ENCODE assay signal across 8 cellular contexts in genomic region chr12:27524839-27525238, GRCh38. TPM values are rescaled to one million over a fixed set of nuclear protein-coding genes. Genes with fewer than 3 reads are reported as not detected.
DNase-seq lines count a peak whose midpoint lies in the region; ATAC-seq and TF ChIP-seq lines count a peak whose summit lies in the region.

No MANE protein-coding gene starts in this region.

- TF ChIP-seq POLR2A in ovary (IDR thresholded peaks at IDR 0.05) = no peak

- H3K27me3 ChIP-seq in fibroblast of lung (ENCODE audit: control insufficient read depth, insufficient read depth, low read length) (no peaks in the 10 kb centered on the region), ovary (no peaks in the 10 kb centered on the region)

- no peak overlapping the region for H2AFZ ChIP-seq in fibroblast of lung (ENCODE audit: low read length)

- peaks cover 53% of the 10 kb centered on the region for H3K79me2 ChIP-seq in fibroblast of lung (ENCODE audit: control insufficient read depth, insufficient read depth, low read length)

- intact Hi-C loops in ovary (cut with DNase I) = loop anchor here in 3 of 4 donors (10.0 kb wide), 3 partner anchors 60 to 100 kb away; no protein-coding TSS in a partner anchor

- WGBS in ovary, 3 donors = 0 to 1% (median 1%) methylated on average over 9 of the region's 9 CpGs

- H3K36me3 ChIP-seq in SK-N-MC (ENCODE audit: insufficient read depth, low read length) = no peaks in the 10 kb centered on the region
- H3K36me3 ChIP-seq in fibroblast of lung (ENCODE audit: control insufficient read depth, insufficient read depth, low read length) = no peaks in the 10 kb centered on the region
- no peaks in the 10 kb centered on the region for H3K36me3 ChIP-seq in ovary

- no peaks in the 10 kb centered on the region for H4K20me1 ChIP-seq in fibroblast of lung (ENCODE audit: control insufficient read depth, extremely low read depth, insufficient read depth, low read length)

- TF ChIP-seq CTCF in fibroblast of lung (conservative IDR thresholded peaks at IDR 0.05 in 1 of 2, IDR thresholded peaks at IDR 0.05 in 1 of 2; ENCODE audit: low read depth in 1 of 2, low read length in 2 of 2) = peak in 1 of 2 donors; percentile 4
- TF ChIP-seq CTCF in ovary (IDR thresholded peaks at IDR 0.05) = peak in 1 of 3 donors; percentile 19

- H3K27ac ChIP-seq in SK-N-MC (no peak overlapping the region), fibroblast of lung (ENCODE audit: insufficient read depth, low read length) (peak overlapping the region; percentile 89), ovary (peak overlapping the region in 1 of 2 donors; percentile 92)

- ATAC-seq in HG02610 (IDR thresholded peaks at IDR 0.05; ENCODE audit: unreplicated experiment) = no peak

- peaks cover 6% of the 10 kb centered on the region for H3K4me1 ChIP-seq in fibroblast of lung (ENCODE audit: control insufficient read depth, extremely low read depth, insufficient read depth, low read length)
- H3K4me1 ChIP-seq in ovary (ENCODE audit: insufficient read depth) = peaks cover 31% of the 10 kb centered on the region

- H3K9ac ChIP-seq in SK-N-MC (ENCODE audit: insufficient read length) (peak overlapping the region; percentile 80), fibroblast of lung (ENCODE audit: insufficient read depth, low read length) (peak overlapping the region; percentile 79)

- DNase-seq in DMS 273 (lab: John Stamatoyannopoulos, UW; ENCODE audit: unreplicated experiment) (peak; percentile 18), DMS 273 treated with DMSO at 0.1 percent for 48 hours (lab: John Stamatoyannopoulos, UW) (no peak), SK-N-MC (ENCODE audit: low read depth, low spot score) (no peak), fibroblast of lung (ENCODE audit: low read depth in 2 of 2) (peak in 1 of 2 donors; percentile 60), ovary (peak in 2 of 5 donors; percentile 42 to 48), middle frontal gyrus (ENCODE audit: extremely low spot score, low spot score) (no peak), NCI-H774 (lab: John Stamatoyannopoulos, UW) (no peak)

- peak overlapping the region; percentile 86 for H3K4me2 ChIP-seq in fibroblast of lung (ENCODE audit: extremely low read depth, insufficient read depth, low read length)

- no peaks in the 10 kb centered on the region for H3K9me3 ChIP-seq in SK-N-MC (ENCODE audit: low read depth, low read length)
- H3K9me3 ChIP-seq in fibroblast of lung (ENCODE audit: control insufficient read depth, insufficient read depth, low read depth, low read length) = no peaks in the 10 kb centered on the region
- no peaks in the 10 kb centered on the region for H3K9me3 ChIP-seq in ovary

- H3K4me3 ChIP-seq in SK-N-MC (peak overlapping the region; percentile 91), fibroblast of lung (replicated peaks in 1 of 4; ENCODE audit: control extremely low read depth in 1 of 4, insufficient read depth in 1 of 4, low read depth in 3 of 4, low read length in 4 of 4) (peak overlapping the region; percentile 82 to 93 (median 84)), ovary (peak overlapping the region; percentile 82)

- no peak for TF ChIP-seq EP300 in ovary (IDR thresholded peaks at IDR 0.05)

RNA-seq across cellular contexts. Expression of gene PPFIBP1, which starts 0.8 kb away (rescaled TPM):
- total RNA-seq in fibroblast of lung (51.4 and 93.0 TPM in 2 replicates), ovary (100 to 1,000 TPM; 105 to 216 (median 162) TPM)
- polyA plus RNA-seq in fibroblast of lung (46.8 and 65.1 TPM in 2 replicates), ovary (10 to 100 TPM; 61.3 to 93.9 TPM)
- 26.7 and 40.5 TPM in 2 replicates for polyA plus RNA-seq in fibroblast of lung (2012)
- 29.9 and 58.7 TPM in 2 replicates for polyA minus RNA-seq in fibroblast of lung (ENCODE audit: low replicate concordance)
